Comparison of ENCODE assay signal across 8 cellular contexts in genomic region chr1:161045749-161046573, GRCh38. TPM values are rescaled to one million over a fixed set of nuclear protein-coding genes. Genes with fewer than 3 reads are reported as not detected.
DNase-seq lines count a peak whose midpoint lies in the region; FAIRE-seq and TF ChIP-seq lines count a peak whose summit lies in the region.

TSS of gene USF1 (minus strand) at chr1:161045977. CDS start at chr1:161043275, 2,702 bp downstream.

- H3K4me3 ChIP-seq in neutrophil (ENCODE audit: low read depth in 1 of 2, low read length in 1 of 2), result peak within 1 kb of the TSS; percentile 99

- CTCF ChIA-PET in HEK293T (lab: Yijun Ruan, JAX), result interaction anchor here (1.2 kb wide), 1 partner anchor 120 kb away, joined by 3 read pairs; the partner anchor contains the start of gene PPOX

- TF ChIP-seq CTCF in neutrophil (IDR thresholded peaks at IDR 0.05), result no peak

- POLR2A ChIA-PET in HEK293T (lab: Yijun Ruan, JAX), result interaction anchor here (0.9 to 3.3 kb wide), 18 partner anchors 8 to 157 kb away, joined by 3 to 32 read pairs (median 4); partner anchors contain the start of genes F11R, NDUFS2, NECTIN4 and NIT1

- in situ Hi-C loops in SK-MEL-5 (cut with HindIII; ENCODE audit: low pct_unique_long_range_greater_than_20kb, low sequenced_read_pairs), result no loop called here

- H3K27me3 ChIP-seq in neutrophil, result no peaks in the 10 kb centered on the region

- no peak for FAIRE-seq in frontal cortex (lab: Jason Lieb, UNC)

- no peaks in the 10 kb centered on the region for H3K9me3 ChIP-seq in neutrophil

- H3K36me3 ChIP-seq in neutrophil, result peaks cover 68% of the 10 kb centered on the region

- DNase-seq in GDM1 (lab: John Stamatoyannopoulos, UW) (peak; percentile 92), HEK293T (ENCODE audit: extremely low spot score) (peak; percentile 97), MV-4-11 (lab: John Stamatoyannopoulos, UW) (peak; percentile 94), SK-MEL-5 (ENCODE audit: low read depth, low spot score) (peak; percentile 95), frontal cortex (ENCODE audit: low spot score in 2 of 2) (peak; percentile 90 to 91), substantia nigra (lab: John Stamatoyannopoulos, UW) (peak; percentile 45 to 95 (median 87))
- DNase-seq in activated naive CD4-positive, alpha-beta T cell treated with Interleukin-2 at 50 U/mL for 16 hours, result peak; percentile 93

- peaks cover 28 to 31% of the 10 kb centered on the region in 2 experiments for H3K4me1 ChIP-seq in neutrophil (ENCODE audit: control insufficient read depth in 1 of 2, insufficient read depth in 1 of 2, low read depth in 1 of 2, low read length in 1 of 2)

- peak within 1 kb of the TSS; percentile 98 for H3K27ac ChIP-seq in neutrophil
- peak within 1 kb of the TSS; percentile 96 for H3K27ac ChIP-seq in substantia nigra (ENCODE audit: low read depth, low read length, poor library complexity, severe bottlenecking)

TF ChIP-seq in HEK293T, 16 proteins besides CTCF, POLR2A, EP300 and RAD21:
- TF ChIP-seq NFRKB (IDR thresholded peaks at IDR 0.05) (peak; percentile 95), PKNOX1 (IDR thresholded peaks at IDR 0.05) (peak; percentile 51; the same call in 1 of the 2 replicates), HDGF (IDR thresholded peaks at IDR 0.05; ENCODE audit: borderline replicate concordance) (no peak), LEF1 (IDR thresholded peaks at IDR 0.05; ENCODE audit: borderline replicate concordance) (no peak), SP1 (IDR thresholded peaks at IDR 0.05) (no peak), FOXM1 (IDR thresholded peaks at IDR 0.05; ENCODE audit: borderline replicate concordance) (no peak), ELF4 (IDR thresholded peaks at IDR 0.05) (peak; percentile 94), CTBP1 (IDR thresholded peaks at IDR 0.05; ENCODE audit: borderline replicate concordance) (peak; percentile 60; the same call in 1 of the 2 replicates), L3MBTL2 (conservative IDR thresholded peaks at IDR 0.05) (peak; percentile 87), FOXK2 (IDR thresholded peaks at IDR 0.05) (no peak), BHLHE40 (IDR thresholded peaks at IDR 0.05; ENCODE audit: borderline replicate concordance) (no peak), SUZ12 (IDR thresholded peaks at IDR 0.05) (no peak), FOXA1 (IDR thresholded peaks at IDR 0.05) (no peak), ZNF384 (IDR thresholded peaks at IDR 0.05) (no peak), TARDBP (IDR thresholded peaks at IDR 0.05) (no peak), ARNT (IDR thresholded peaks at IDR 0.05) (no peak)

RNA-seq across cellular contexts. Expression of gene USF1, which starts in this region (rescaled TPM):
- 48.9 and 50.4 TPM in 2 replicates for total RNA-seq in SK-MEL-5 (2014; rRNA removed; shearing (Covaris generic))
- 20.8 and 25.7 TPM in 2 replicates for polyA plus RNA-seq in SK-MEL-5 (2015; cell fraction: cytosol; rRNA removed)
- polyA plus RNA-seq in SK-MEL-5 (2015; cell fraction: nucleus; rRNA removed), result 305 and 402 TPM in 2 replicates
- 186 TPM for total RNA-seq in frontal cortex

Comparison
In these comparisons a context has a peak if more than half of its experiments do, and no peak if none do; other contexts are left out.
1. Peak in every context shown above with its lines: DNase-seq, H3K4me3 ChIP-seq and H3K27ac ChIP-seq.